21 cellular contexts compared by ENCODE assay signal in the genomic region with DNA sequence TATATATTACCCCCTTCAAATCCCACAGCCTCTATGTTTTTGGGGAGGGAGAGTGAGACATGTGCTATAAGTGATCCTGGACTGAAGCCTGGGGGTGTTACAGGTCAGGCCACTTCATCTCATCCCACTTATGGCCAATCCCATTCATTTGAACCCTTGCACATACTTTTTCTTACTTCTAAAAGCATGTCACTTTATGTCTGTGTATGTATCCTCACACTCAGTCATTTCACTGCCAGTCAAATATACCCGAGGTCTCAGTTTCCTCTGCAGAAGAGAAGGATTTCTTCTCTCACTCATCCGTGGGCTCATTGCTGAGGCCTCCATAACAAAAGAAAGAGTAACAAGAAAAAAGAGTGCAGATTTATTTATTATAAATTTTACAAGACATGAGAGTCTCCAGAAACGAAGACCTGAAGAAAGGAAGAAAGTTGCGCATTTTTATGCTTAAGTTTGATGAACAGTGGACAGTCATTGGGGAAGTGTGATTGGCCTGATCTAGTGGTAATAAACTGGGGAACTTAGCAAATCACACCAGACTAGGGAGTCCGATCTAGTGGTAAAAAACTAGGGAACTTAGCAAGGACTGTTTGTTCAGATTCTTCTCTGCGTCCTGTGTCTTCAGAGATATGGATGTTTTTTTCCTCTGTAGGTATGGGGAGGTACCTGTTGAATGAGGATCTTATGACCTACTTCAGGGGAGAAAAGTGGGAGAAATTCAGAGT. TPM values are rescaled to one million over a fixed set of nuclear protein-coding genes. Genes with fewer than 3 reads are reported as not detected.
DNase-seq lines count a peak whose midpoint lies in the region; ATAC-seq and TF ChIP-seq lines count a peak whose summit lies in the region.
"Had no signal": no experiment of that assay in that cellular context is flagged by ENCODE, and none has a peak within 500 bp of the region (broad histone marks: within the 10 kb centered on the region; RNA-seq: fewer than 3 reads in every experiment).

No MANE protein-coding gene starts in this region.

- no peaks in the 10 kb centered on the region for H3K9me3 ChIP-seq in upper lobe of right lung
- H3K9me3 ChIP-seq: A549 had no signal

- H3K4me3 Mint-ChIP-seq in activated CD4-positive, alpha-beta T cell treated with anti-CD3 and anti-CD28 coated beads, Interleukin-2, amount 10 ng/mL, durations not matched to agents 24 days and 14 days = peak overlapping the region; percentile 57
- H3K4me3 Mint-ChIP-seq in stimulated activated naive CD8-positive, alpha-beta T cell treated with anti-CD3 and anti-CD28 coated beads, Interleukin-15, Interleukin-2, amounts not matched to agents 100 ng/mL and 50 ng/mL, for 24 hours = peak overlapping the region; percentile 24
- peak overlapping the region; percentile 11 for H3K4me3 Mint-ChIP-seq in activated T-helper 2 cell treated with anti-CD3 and anti-CD28 coated beads, Interferon-gamma antibody, Interleukin-2, Interleukin-4, amounts not matched to agents 10 μg/mL and 5 μg/mL and 100 μg/mL, durations not matched to agents 14 hours and 24 hours and 36 hours (ENCODE audit: low read depth)

- H3K4me3 ChIP-seq in upper lobe of right lung = no peak overlapping the region
- H3K4me3 ChIP-seq in H7 (ENCODE audit: insufficient read depth, low read depth, low read length) = no peak overlapping the region
- H3K4me3 ChIP-seq: A549 had no signal

- H3K36me3 ChIP-seq in upper lobe of right lung = no peaks in the 10 kb centered on the region
- no peaks in the 10 kb centered on the region for H3K36me3 ChIP-seq in H7 (replicated peaks; ENCODE audit: control insufficient read depth, insufficient read depth, low read length)

- intact Hi-C loops in activated CD4-positive, alpha-beta T cell treated with anti-CD3 and anti-CD28 coated beads, Interleukin-2, amount 10 ng/mL, durations not matched to agents 24 days and 14 days (cut with micrococcal nuclease) = loop anchor here (1.0 to 2.0 kb wide), 5 partner anchors 9 to 120 kb away; no protein-coding TSS in a partner anchor
- intact Hi-C loops in activated T-helper 2 cell treated with anti-CD3 and anti-CD28 coated beads, Interferon-gamma antibody, Interleukin-2, Interleukin-4, amounts not matched to agents 10 μg/mL and 5 μg/mL and 100 μg/mL, durations not matched to agents 14 hours and 24 hours and 36 hours (cut with micrococcal nuclease) = loop anchor here (1.0 to 5.0 kb wide), 5 partner anchors 9 to 120 kb away; no protein-coding TSS in a partner anchor
- intact Hi-C loops in upper lobe of right lung (cut with DNase I) = no loop called here

- DNase-seq in activated CD4-positive, alpha-beta T cell treated with anti-CD3 and anti-CD28 coated beads, Interleukin-2, amount 10 ng/mL, durations not matched to agents 24 days and 14 days = no peak
- DNase-seq in activated CD4-positive, alpha-beta T cell treated with anti-CD3 and anti-CD28 coated beads, Interleukin-2, amount 50 U/mL, for 1 hour = no peak
- DNase-seq in stimulated activated naive CD8-positive, alpha-beta T cell treated with anti-CD3 and anti-CD28 coated beads, Interleukin-15, Interleukin-2, amounts not matched to agents 100 U/mL and 50 U/mL, for 24 hours = no peak
- no peak for DNase-seq in activated T-helper 2 cell treated with anti-CD3 and anti-CD28 coated beads, Interferon-gamma antibody, Interleukin-2, Interleukin-4, amounts not matched to agents 10 μg/mL and 5 μg/mL and 100 μg/mL, durations not matched to agents 14 hours and 24 hours and 36 hours (ENCODE audit: low spot score)
- DNase-seq in upper lobe of right lung (no peak), H7 (no peak)
- DNase-seq: Calu3, DMS53, KG1, NCI-H1092, NCI-H2081 treated with DMSO at 0.1 percent for 48 hours, NCI-H510A treated with DMSO at 0.1 percent for 48 hours, NCI-H82, PC-3 had no signal

- peak overlapping the region; percentile 93 for H3K27ac Mint-ChIP-seq in activated CD4-positive, alpha-beta T cell treated with anti-CD3 and anti-CD28 coated beads, Interleukin-2, amount 10 ng/mL, durations not matched to agents 24 days and 14 days
- H3K27ac Mint-ChIP-seq in stimulated activated naive CD8-positive, alpha-beta T cell treated with anti-CD3 and anti-CD28 coated beads, Interleukin-15, Interleukin-2, amounts not matched to agents 100 ng/mL and 50 ng/mL, for 24 hours = peak overlapping the region; percentile 77
- H3K27ac Mint-ChIP-seq in activated T-helper 2 cell treated with anti-CD3 and anti-CD28 coated beads, Interferon-gamma antibody, Interleukin-2, Interleukin-4, amounts not matched to agents 10 μg/mL and 5 μg/mL and 100 μg/mL, durations not matched to agents 14 hours and 24 hours and 36 hours = peak overlapping the region; percentile 71

- no peaks in the 10 kb centered on the region for H3K27me3 Mint-ChIP-seq in activated CD4-positive, alpha-beta T cell treated with anti-CD3 and anti-CD28 coated beads, Interleukin-2, amount 10 ng/mL, durations not matched to agents 24 days and 14 days
- no peaks in the 10 kb centered on the region for H3K27me3 Mint-ChIP-seq in stimulated activated naive CD8-positive, alpha-beta T cell treated with anti-CD3 and anti-CD28 coated beads, Interleukin-15, Interleukin-2, amounts not matched to agents 100 ng/mL and 50 ng/mL, for 24 hours
- peaks cover 3% of the 10 kb centered on the region for H3K27me3 Mint-ChIP-seq in activated T-helper 2 cell treated with anti-CD3 and anti-CD28 coated beads, Interferon-gamma antibody, Interleukin-2, Interleukin-4, amounts not matched to agents 10 μg/mL and 5 μg/mL and 100 μg/mL, durations not matched to agents 14 hours and 24 hours and 36 hours (ENCODE audit: low read depth)

- H3K36me3 Mint-ChIP-seq in activated CD4-positive, alpha-beta T cell treated with anti-CD3 and anti-CD28 coated beads, Interleukin-2, amount 10 ng/mL, durations not matched to agents 24 days and 14 days (ENCODE audit: low read depth) = no peaks in the 10 kb centered on the region
- no peaks in the 10 kb centered on the region for H3K36me3 Mint-ChIP-seq in stimulated activated naive CD8-positive, alpha-beta T cell treated with anti-CD3 and anti-CD28 coated beads, Interleukin-15, Interleukin-2, amounts not matched to agents 100 ng/mL and 50 ng/mL, for 24 hours (ENCODE audit: low read depth)
- no peaks in the 10 kb centered on the region for H3K36me3 Mint-ChIP-seq in activated T-helper 2 cell treated with anti-CD3 and anti-CD28 coated beads, Interferon-gamma antibody, Interleukin-2, Interleukin-4, amounts not matched to agents 10 μg/mL and 5 μg/mL and 100 μg/mL, durations not matched to agents 14 hours and 24 hours and 36 hours (ENCODE audit: low read depth)

- peak overlapping the region; percentile 21 for H3K27ac ChIP-seq in upper lobe of right lung
- H3K27ac ChIP-seq: A549, C4-2B, RWPE1 had no signal

- no peaks in the 10 kb centered on the region for H3K9me3 Mint-ChIP-seq in activated CD4-positive, alpha-beta T cell treated with anti-CD3 and anti-CD28 coated beads, Interleukin-2, amount 10 ng/mL, durations not matched to agents 24 days and 14 days
- no peaks in the 10 kb centered on the region for H3K9me3 Mint-ChIP-seq in stimulated activated naive CD8-positive, alpha-beta T cell treated with anti-CD3 and anti-CD28 coated beads, Interleukin-15, Interleukin-2, amounts not matched to agents 100 ng/mL and 50 ng/mL, for 24 hours
- no peaks in the 10 kb centered on the region for H3K9me3 Mint-ChIP-seq in activated T-helper 2 cell treated with anti-CD3 and anti-CD28 coated beads, Interferon-gamma antibody, Interleukin-2, Interleukin-4, amounts not matched to agents 10 μg/mL and 5 μg/mL and 100 μg/mL, durations not matched to agents 14 hours and 24 hours and 36 hours

- H3K4me1 Mint-ChIP-seq in activated CD4-positive, alpha-beta T cell treated with anti-CD3 and anti-CD28 coated beads, Interleukin-2, amount 10 ng/mL, durations not matched to agents 24 days and 14 days = peaks cover 31% of the 10 kb centered on the region
- peaks cover 29% of the 10 kb centered on the region for H3K4me1 Mint-ChIP-seq in stimulated activated naive CD8-positive, alpha-beta T cell treated with anti-CD3 and anti-CD28 coated beads, Interleukin-15, Interleukin-2, amounts not matched to agents 100 ng/mL and 50 ng/mL, for 24 hours (ENCODE audit: low read depth)
- H3K4me1 Mint-ChIP-seq in activated T-helper 2 cell treated with anti-CD3 and anti-CD28 coated beads, Interferon-gamma antibody, Interleukin-2, Interleukin-4, amounts not matched to agents 10 μg/mL and 5 μg/mL and 100 μg/mL, durations not matched to agents 14 hours and 24 hours and 36 hours (ENCODE audit: low read depth) = peaks cover 36% of the 10 kb centered on the region

- H3K27me3 ChIP-seq in upper lobe of right lung (no peaks in the 10 kb centered on the region), H7 (ENCODE audit: control insufficient read depth, insufficient read depth, low read length) (no peaks in the 10 kb centered on the region)

- no peak for TF ChIP-seq CTCF in upper lobe of right lung (IDR thresholded peaks at IDR 0.05)

- no peaks in the 10 kb centered on the region for H3K4me1 ChIP-seq in upper lobe of right lung
- H3K4me1 ChIP-seq: A549 had no signal

- ATAC-seq in stimulated activated naive CD8-positive, alpha-beta T cell treated with anti-CD3 and anti-CD28 coated beads, Interleukin-15, Interleukin-2, amounts not matched to agents 100 U/mL and 50 U/mL, for 24 hours = no peak
- ATAC-seq in upper lobe of right lung (peak; percentile 81), HG02981 (IDR thresholded peaks at IDR 0.05; ENCODE audit: unreplicated experiment) (no peak)
- ATAC-seq: A549, HepG2, PC-3 had no signal

RNA-seq across cellular contexts. Expression of gene ICOS, which starts 52.1 kb away (rescaled TPM):
- total RNA-seq in activated CD4-positive, alpha-beta T cell treated with anti-CD3 and anti-CD28 coated beads, Interleukin-2, amount 10 ng/mL, durations not matched to agents 24 days and 14 days = 111 and 114 TPM in 2 replicates
- total RNA-seq in activated T-helper 2 cell treated with anti-CD3 and anti-CD28 coated beads, Interferon-gamma antibody, Interleukin-2, Interleukin-4, amounts not matched to agents 10 μg/mL and 5 μg/mL and 100 μg/mL, durations not matched to agents 14 hours and 24 hours and 36 hours = 76.2 and 78.7 TPM in 2 replicates
- total RNA-seq in upper lobe of right lung = 2.1 TPM
- not detected in 2 replicates for total RNA-seq in H7 (2014; rRNA removed; shearing (Covaris generic))
- total RNA-seq: Calu3, H4, HepG2, PC-3 had no signal

Comparison
In these comparisons a context has a peak if more than half of its experiments do, and no peak if none do; other contexts are left out.
1. RNA of gene ICOS, which starts 52.1 kb away (total RNA-seq): 111 to 114 TPM in activated CD4-positive, alpha-beta T cell treated with anti-CD3 and anti-CD28 coated beads, Interleukin-2, amount 10 ng/mL, durations not matched to agents 24 days and 14 days and 76.2 to 78.7 TPM in activated T-helper 2 cell treated with anti-CD3 and anti-CD28 coated beads, Interferon-gamma antibody, Interleukin-2, Interleukin-4, amounts not matched to agents 10 μg/mL and 5 μg/mL and 100 μg/mL, durations not matched to agents 14 hours and 24 hours and 36 hours; 2.1 TPM in upper lobe of right lung (single experiment) and not detected in H7; every median in the first group is over 10 times any median in the second.
2. Peak in every context shown above with its lines, with median percentiles within 50 percentile points of each other: H3K27ac Mint-ChIP-seq and H3K4me3 Mint-ChIP-seq.